Comparison of ENCODE assay signal across 20 cellular contexts in genomic region chr4:11549525-11549924, GRCh38.
"Had no signal": no experiment of that assay in that cellular context is flagged by ENCODE, and none has a peak within 500 bp of the region (broad histone marks: within the 10 kb centered on the region; RNA-seq: fewer than 3 reads in every experiment).

No MANE protein-coding gene starts in this region.

- H3K9me3 Mint-ChIP-seq: activated CD4-positive, alpha-beta T cell treated with anti-CD3 and anti-CD28 coated beads, Interleukin-2, amount 10 ng/mL, durations not matched to agents 7 days and 5 days; activated CD8-positive, alpha-beta T cell treated with anti-CD3 and anti-CD28 coated beads for 36 hours; activated T-helper 1 cell treated with anti-CD3 and anti-CD28 coated beads, Interleukin-12 subunit alpha, Interleukin-12 subunit beta, Interleukin-2, Interleukin-4 antibody, amounts not matched to agents 30 ng/mL and 10 ng/mL and 1 ng/mL, durations not matched to agents 14 hours and 24 hours and 36 hours; effector memory CD8-positive, alpha-beta T cell; immature natural killer cell; stimulated activated naive CD8-positive, alpha-beta T cell treated with anti-CD3 and anti-CD28 coated beads, Interleukin-15, Interleukin-2, amounts not matched to agents 100 ng/mL and 50 ng/mL, for 24 hours had no signal

- H3K27me3 Mint-ChIP-seq: activated CD4-positive, alpha-beta T cell treated with anti-CD3 and anti-CD28 coated beads, Interleukin-2, amount 10 ng/mL, durations not matched to agents 7 days and 5 days; activated CD8-positive, alpha-beta memory T cell treated with anti-CD3 and anti-CD28 coated beads, Interleukin-2, amount 10 ng/mL, durations not matched to agents 7 days and 5 days had no signal

- H3K4me3 Mint-ChIP-seq: activated CD4-positive, alpha-beta T cell treated with anti-CD3 and anti-CD28 coated beads, Interleukin-2, amount 10 ng/mL, durations not matched to agents 7 days and 5 days; activated CD8-positive, alpha-beta memory T cell treated with anti-CD3 and anti-CD28 coated beads, Interleukin-2, amount 10 ng/mL, durations not matched to agents 7 days and 5 days; activated CD8-positive, alpha-beta T cell treated with anti-CD3 and anti-CD28 coated beads for 36 hours; activated T-helper 1 cell treated with anti-CD3 and anti-CD28 coated beads, Interleukin-12 subunit alpha, Interleukin-12 subunit beta, Interleukin-2, Interleukin-4 antibody, amounts not matched to agents 30 ng/mL and 10 ng/mL and 1 ng/mL, durations not matched to agents 14 hours and 24 hours and 36 hours; effector memory CD8-positive, alpha-beta T cell; immature natural killer cell; natural killer cell treated with Interleukin-12 subunit alpha and Interleukin-12 subunit beta and Interleukin-15 and Interleukin-18, amount 100 ng/mL, for 72 hours; stimulated activated naive CD8-positive, alpha-beta T cell treated with anti-CD3 and anti-CD28 coated beads, Interleukin-15, Interleukin-2, amounts not matched to agents 100 ng/mL and 50 ng/mL, for 24 hours had no signal

- H3K36me3 ChIP-seq: colonic mucosa, ovary, prostate gland, spleen, tibial artery had no signal

- H3K27ac ChIP-seq: colonic mucosa, dorsolateral prefrontal cortex, ovary, prostate gland, spleen, tibial artery, VCaP had no signal

- DNase-seq: activated CD4-positive, alpha-beta T cell treated with anti-CD3 and anti-CD28 coated beads, Interleukin-2, amount 10 ng/mL, durations not matched to agents 7 days and 5 days; activated CD8-positive, alpha-beta memory T cell treated with anti-CD3 and anti-CD28 coated beads, Interleukin-2, amount 10 ng/mL, durations not matched to agents 7 days and 5 days; activated T-cell treated with anti-CD3 and anti-CD28 coated beads for 4 hours; aorta; colonic mucosa; dorsolateral prefrontal cortex; effector memory CD8-positive, alpha-beta T cell; foreskin melanocyte; immature natural killer cell; left ventricle myocardium superior; ovary; spleen; tibial artery had no signal

- H3K4me1 ChIP-seq: colonic mucosa, prostate gland, tibial artery had no signal

- H3K4me3 ChIP-seq: colonic mucosa, dorsolateral prefrontal cortex, ovary, prostate gland, spleen, tibial artery had no signal

- H3K4me1 Mint-ChIP-seq: activated CD8-positive, alpha-beta memory T cell treated with anti-CD3 and anti-CD28 coated beads, Interleukin-2, amount 10 ng/mL, durations not matched to agents 7 days and 5 days; immature natural killer cell had no signal

- H3K9me3 ChIP-seq: colonic mucosa, ovary, prostate gland, tibial artery had no signal

- ATAC-seq: activated CD8-positive, alpha-beta memory T cell treated with anti-CD3 and anti-CD28 coated beads, Interleukin-2, amount 10 ng/mL, durations not matched to agents 7 days and 5 days; activated CD8-positive, alpha-beta T cell treated with anti-CD3 and anti-CD28 coated beads for 36 hours; effector memory CD8-positive, alpha-beta T cell; left ventricle myocardium superior; natural killer cell treated with Interleukin-12 subunit alpha and Interleukin-12 subunit beta and Interleukin-15 and Interleukin-18, amount 100 ng/mL, for 72 hours had no signal

- H3K27me3 ChIP-seq: colonic mucosa, dorsolateral prefrontal cortex, spleen, tibial artery had no signal

- H3K36me3 Mint-ChIP-seq: activated CD8-positive, alpha-beta memory T cell treated with anti-CD3 and anti-CD28 coated beads, Interleukin-2, amount 10 ng/mL, durations not matched to agents 7 days and 5 days; activated naive CD4-positive, alpha-beta T cell treated with anti-CD3 and anti-CD28 coated beads, Interleukin-2, amount 50 U/mL, for 72 hours; immature natural killer cell; natural killer cell treated with Interleukin-12 subunit alpha and Interleukin-12 subunit beta and Interleukin-15 and Interleukin-18, amount 100 ng/mL, for 72 hours had no signal

- H3K27ac Mint-ChIP-seq: activated CD4-positive, alpha-beta T cell treated with anti-CD3 and anti-CD28 coated beads, Interleukin-2, amount 10 ng/mL, durations not matched to agents 7 days and 5 days; activated CD8-positive, alpha-beta memory T cell treated with anti-CD3 and anti-CD28 coated beads, Interleukin-2, amount 10 ng/mL, durations not matched to agents 7 days and 5 days; activated CD8-positive, alpha-beta T cell treated with anti-CD3 and anti-CD28 coated beads for 36 hours; activated naive CD4-positive, alpha-beta T cell treated with anti-CD3 and anti-CD28 coated beads, Interleukin-2, amount 50 U/mL, for 72 hours; activated T-helper 1 cell treated with anti-CD3 and anti-CD28 coated beads, Interleukin-12 subunit alpha, Interleukin-12 subunit beta, Interleukin-2, Interleukin-4 antibody, amounts not matched to agents 30 ng/mL and 10 ng/mL and 1 ng/mL, durations not matched to agents 14 hours and 24 hours and 36 hours; effector memory CD8-positive, alpha-beta T cell; immature natural killer cell; natural killer cell treated with Interleukin-12 subunit alpha and Interleukin-12 subunit beta and Interleukin-15 and Interleukin-18, amount 100 ng/mL, for 72 hours; stimulated activated naive CD8-positive, alpha-beta T cell treated with anti-CD3 and anti-CD28 coated beads, Interleukin-15, Interleukin-2, amounts not matched to agents 100 ng/mL and 50 ng/mL, for 24 hours had no signal
